Comparison of ENCODE assay signal across 13 cellular contexts in genomic region chr1:39413902-39414528, GRCh38.
DNase-seq lines count a peak whose midpoint lies in the region; ATAC-seq, FAIRE-seq and TF ChIP-seq lines count a peak whose summit lies in the region.
"Had no signal": no experiment of that assay in that cellular context is flagged by ENCODE, and none has a peak within 500 bp of the region (broad histone marks: within the 10 kb centered on the region; RNA-seq: fewer than 3 reads in every experiment).

No MANE protein-coding gene starts in this region.

- H3K4me1 ChIP-seq in ACC112 (ENCODE audit: control insufficient read depth, insufficient read depth, low read length, unreplicated experiment) (peaks cover 49% of the 10 kb centered on the region), endothelial cell of umbilical vein (ENCODE audit: control insufficient read depth, extremely low read depth, insufficient read depth, low read length) (peaks cover 60% of the 10 kb centered on the region)

- H3K9ac ChIP-seq in endothelial cell of umbilical vein (replicated peaks; ENCODE audit: extremely low read depth, insufficient read depth, low read length) = peak overlapping the region; percentile 8

- H3K4me3 Mint-ChIP-seq in neural crest cell = peak overlapping the region; percentile 79
- H3K4me3 Mint-ChIP-seq in activated T-helper 1 cell treated with anti-CD3 and anti-CD28 coated beads, Interleukin-12 subunit alpha, Interleukin-12 subunit beta, Interleukin-2, Interleukin-4 antibody, amounts not matched to agents 30 ng/mL and 10 ng/mL and 1 ng/mL, durations not matched to agents 14 hours and 24 hours and 36 hours = no peak overlapping the region
- H3K4me3 Mint-ChIP-seq: activated T-cell treated with anti-CD3 and anti-CD28 coated beads, Interleukin-2, amount 50 U/mL, for 4 hours had no signal

- FAIRE-seq in endothelial cell of umbilical vein (lab: Jason Lieb, UNC) = no peak
- FAIRE-seq: kidney had no signal

- peaks cover 8% of the 10 kb centered on the region for H3K36me3 Mint-ChIP-seq in neural crest cell (ENCODE audit: low read depth)
- peaks cover 29% of the 10 kb centered on the region for H3K36me3 Mint-ChIP-seq in activated T-helper 1 cell treated with anti-CD3 and anti-CD28 coated beads, Interleukin-12 subunit alpha, Interleukin-12 subunit beta, Interleukin-2, Interleukin-4 antibody, amounts not matched to agents 30 ng/mL and 10 ng/mL and 1 ng/mL, durations not matched to agents 14 hours and 24 hours and 36 hours (ENCODE audit: low read depth)

- no peaks in the 10 kb centered on the region for H3K9me3 ChIP-seq in endothelial cell of umbilical vein (replicated peaks; ENCODE audit: control insufficient read depth, insufficient read depth, low read length)
- H3K9me3 ChIP-seq: SJSA1, upper lobe of left lung had no signal

- no TSS peak for BruUV-seq in endothelial cell of umbilical vein (replicated peaks; lab: Mats Ljungman, UMichigan)

- dilution Hi-C loops in endothelial cell of umbilical vein (cut with MboI; ENCODE audit: extremely low pct_ligation_motif_present, low sequenced_read_pairs) = no loop called here

- H3K27ac ChIP-seq in ACC112 (ENCODE audit: low read depth, low read length) = no peak overlapping the region
- H3K27ac ChIP-seq in endothelial cell of umbilical vein (ENCODE audit: insufficient read depth, low read depth, low read length) = no peak overlapping the region
- H3K27ac ChIP-seq: SJSA1 had no signal

- intact Hi-C loops in endothelial cell of umbilical vein (cut with micrococcal nuclease) = loop anchor here (10.0 kb wide), 1 partner anchor 49 kb away; no protein-coding TSS in a partner anchor
- intact Hi-C loops in activated T-helper 1 cell treated with anti-CD3 and anti-CD28 coated beads, Interleukin-12 subunit alpha, Interleukin-12 subunit beta, Interleukin-2, Interleukin-4 antibody, amounts not matched to agents 30 ng/mL and 10 ng/mL and 1 ng/mL, durations not matched to agents 14 hours and 24 hours and 36 hours (cut with micrococcal nuclease) = no loop called here

- peaks cover 27% of the 10 kb centered on the region for H4K20me1 ChIP-seq in endothelial cell of umbilical vein (replicated peaks; ENCODE audit: control insufficient read depth, extremely low read depth, insufficient read depth, low read length)

- TF ChIP-seq POLR2A in endothelial cell of umbilical vein (IDR thresholded peaks at IDR 0.05; ENCODE audit: low read depth, low read length) = no peak

- CTCF ChIA-PET in endothelial cell of umbilical vein (lab: Charles Lee) = interaction anchor here (0.9 to 11.9 kb wide), 6 partner anchors 10 to 322 kb away, joined by 3 to 273 read pairs (median 4); no protein-coding TSS in a partner anchor

- H3K27me3 Mint-ChIP-seq in neural crest cell (ENCODE audit: low read depth) = no peaks in the 10 kb centered on the region
- H3K27me3 Mint-ChIP-seq in activated T-helper 1 cell treated with anti-CD3 and anti-CD28 coated beads, Interleukin-12 subunit alpha, Interleukin-12 subunit beta, Interleukin-2, Interleukin-4 antibody, amounts not matched to agents 30 ng/mL and 10 ng/mL and 1 ng/mL, durations not matched to agents 14 hours and 24 hours and 36 hours (ENCODE audit: insufficient read depth) = no peaks in the 10 kb centered on the region

- H3K4me3 ChIP-seq in ACC112 (ENCODE audit: low read depth, low read length) (peak overlapping the region; percentile 46), endothelial cell of umbilical vein (replicated peaks in 1 of 3; ENCODE audit: insufficient read depth in 1 of 3, low read depth in 1 of 3, low read length in 3 of 3) (peak overlapping the region; percentile 24 to 46 (median 28))
- H3K4me3 ChIP-seq: SJSA1 had no signal

- H3K4me2 ChIP-seq in endothelial cell of umbilical vein (ENCODE audit: insufficient read depth, low read length) = peak overlapping the region; percentile 81

- H3K36me3 ChIP-seq in ACC112 (ENCODE audit: insufficient read depth, low read length) = peaks cover 5% of the 10 kb centered on the region; the same call in 1 of the 2 replicates
- peaks cover 16% of the 10 kb centered on the region in 2 experiments for H3K36me3 ChIP-seq in endothelial cell of umbilical vein (ENCODE audit: control insufficient read depth in 2 of 2, extremely low read depth in 1 of 2, insufficient read depth in 2 of 2, low read length in 2 of 2)

- peak; percentile 5 for DNase-seq in HuH-7.5 (ENCODE audit: low spot score)
- no peak for DNase-seq in endothelial cell of umbilical vein (ENCODE audit: low read depth, low spot score)
- DNase-seq in neural crest cell (ENCODE audit: low read depth, low spot score) = no peak
- DNase-seq in stimulated activated naive CD4-positive, alpha-beta T cell treated with Interleukin-2 at 50 U/mL for 16 hours (lab: John Stamatoyannopoulos, UW) = no peak
- DNase-seq in activated T-helper 1 cell treated with anti-CD3 and anti-CD28 coated beads, Interleukin-12 subunit alpha, Interleukin-12 subunit beta, Interleukin-2, Interleukin-4 antibody, amounts not matched to agents 30 ng/mL and 10 ng/mL and 1 ng/mL, durations not matched to agents 14 hours and 24 hours and 36 hours (ENCODE audit: low spot score) = no peak
- DNase-seq in kidney glomerular epithelial cell (lab: John Stamatoyannopoulos, UW) = no peak
- DNase-seq: activated T-cell treated with anti-CD3 and anti-CD28 coated beads, Interleukin-2, amount 50 U/mL, for 4 hours; kidney; NCI-H1105 treated with DMSO at 0.1 percent for 48 hours had no signal

- no peak for ATAC-seq in GM21717 (IDR thresholded peaks at IDR 0.05; ENCODE audit: unreplicated experiment)
- ATAC-seq: activated T-cell treated with anti-CD3 and anti-CD28 coated beads, Interleukin-2, amount 50 U/mL, for 4 hours had no signal

- H2AFZ ChIP-seq in ACC112 (ENCODE audit: low read length, unreplicated experiment) = no peak overlapping the region
- H2AFZ ChIP-seq in endothelial cell of umbilical vein (ENCODE audit: low read depth, low read length) = no peak overlapping the region

- H3K4me1 Mint-ChIP-seq in neural crest cell = peaks cover 69% of the 10 kb centered on the region
- H3K4me1 Mint-ChIP-seq in activated T-helper 1 cell treated with anti-CD3 and anti-CD28 coated beads, Interleukin-12 subunit alpha, Interleukin-12 subunit beta, Interleukin-2, Interleukin-4 antibody, amounts not matched to agents 30 ng/mL and 10 ng/mL and 1 ng/mL, durations not matched to agents 14 hours and 24 hours and 36 hours (ENCODE audit: low read depth) = peaks cover 27% of the 10 kb centered on the region

- H3K27me3 ChIP-seq in ACC112 (ENCODE audit: insufficient read depth, low read length) = no peaks in the 10 kb centered on the region
- H3K27me3 ChIP-seq in endothelial cell of umbilical vein (ENCODE audit: control insufficient read depth in 2 of 2, insufficient read depth in 2 of 2, low read length in 2 of 2) = no peaks in the 10 kb centered on the region
- H3K27me3 ChIP-seq: SJSA1, upper lobe of left lung had no signal

- no peak overlapping the region for H3K27ac Mint-ChIP-seq in neural crest cell (ENCODE audit: unreplicated experiment)
- no peak overlapping the region for H3K27ac Mint-ChIP-seq in activated T-helper 1 cell treated with anti-CD3 and anti-CD28 coated beads, Interleukin-12 subunit alpha, Interleukin-12 subunit beta, Interleukin-2, Interleukin-4 antibody, amounts not matched to agents 30 ng/mL and 10 ng/mL and 1 ng/mL, durations not matched to agents 14 hours and 24 hours and 36 hours

- H3K79me2 ChIP-seq in ACC112 (ENCODE audit: control insufficient read depth, insufficient read depth, low read length, unreplicated experiment) (peaks cover 83% of the 10 kb centered on the region), endothelial cell of umbilical vein (ENCODE audit: control insufficient read depth, insufficient read depth, low read length) (peaks cover 93% of the 10 kb centered on the region)

- TF ChIP-seq CTCF in endothelial cell of umbilical vein (IDR thresholded peaks at IDR 0.05; ENCODE audit: extremely low read depth in 1 of 2, insufficient read depth in 1 of 2, low read depth in 1 of 2, low read length in 2 of 2) = no peak
- no peak for TF ChIP-seq CTCF in neural crest cell (conservative IDR thresholded peaks at IDR 0.05)

- POLR2A ChIA-PET in endothelial cell of umbilical vein (lab: Charles Lee) = interaction anchor here (0.6 to 0.7 kb wide), 4 partner anchors 16 to 43 kb away, joined by 3 to 5 read pairs (median 3); no protein-coding TSS in a partner anchor

- no peaks in the 10 kb centered on the region for H3K9me1 ChIP-seq in endothelial cell of umbilical vein (replicated peaks; ENCODE audit: control insufficient read depth, extremely low read depth, insufficient read depth, low read length)

- H3K9me3 Mint-ChIP-seq in neural crest cell = no peaks in the 10 kb centered on the region
- no peaks in the 10 kb centered on the region for H3K9me3 Mint-ChIP-seq in activated T-helper 1 cell treated with anti-CD3 and anti-CD28 coated beads, Interleukin-12 subunit alpha, Interleukin-12 subunit beta, Interleukin-2, Interleukin-4 antibody, amounts not matched to agents 30 ng/mL and 10 ng/mL and 1 ng/mL, durations not matched to agents 14 hours and 24 hours and 36 hours
- H3K9me3 Mint-ChIP-seq: activated T-cell treated with anti-CD3 and anti-CD28 coated beads, Interleukin-2, amount 50 U/mL, for 4 hours had no signal

TF ChIP-seq in endothelial cell of umbilical vein, 7 proteins besides CTCF, POLR2A, EP300 and RAD21:
- TF ChIP-seq FOS (IDR thresholded peaks at IDR 0.05; ENCODE audit: borderline replicate concordance, insufficient read depth, low read length) = no peak
- peak; percentile 9 for TF ChIP-seq POLR2AphosphoS5 (IDR thresholded peaks at IDR 0.05; ENCODE audit: insufficient read depth, low read depth, low read length)
- TF ChIP-seq MYC (IDR thresholded peaks at IDR 0.05; ENCODE audit: low read depth, low read length) = no peak
